8 cellular contexts compared by ENCODE assay signal in the genomic region with DNA sequence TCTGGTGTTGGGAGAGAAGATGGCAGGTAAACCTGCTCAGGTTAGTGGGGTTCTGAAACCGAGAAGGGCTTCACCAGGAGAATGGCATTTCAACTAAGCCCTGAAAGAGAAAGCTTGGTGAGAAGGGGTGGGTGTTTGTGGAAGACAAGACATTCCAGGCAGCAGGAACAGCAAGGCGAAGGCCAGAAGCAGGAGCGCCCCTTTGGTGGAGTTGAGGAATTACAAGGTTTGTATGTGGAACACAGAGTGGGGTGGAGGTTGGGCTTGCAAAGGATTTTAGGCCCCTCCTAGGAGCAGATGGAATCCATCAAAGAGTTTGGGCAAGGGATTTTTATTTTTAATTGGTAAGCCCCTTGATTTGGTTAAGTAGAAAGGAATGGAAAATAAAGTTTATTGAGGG. TPM values are rescaled to one million over a fixed set of nuclear protein-coding genes. Genes with fewer than 3 reads are reported as not detected.
DNase-seq lines count a peak whose midpoint lies in the region; ATAC-seq and TF ChIP-seq lines count a peak whose summit lies in the region.

No MANE protein-coding gene starts in this region.

- no peaks in the 10 kb centered on the region for H3K79me2 ChIP-seq in H9 (ENCODE audit: insufficient read depth, low read length)

- H3K36me3 ChIP-seq in gastrocnemius medialis = no peaks in the 10 kb centered on the region

- H3K9me3 Mint-ChIP-seq in H9 = no peaks in the 10 kb centered on the region

- peak; percentile 61 for DNase-seq in AG20443 (ENCODE audit: low spot score)
- peak; percentile 85 for DNase-seq in H9
- peak; percentile 82 for DNase-seq in SK-MEL-5 (ENCODE audit: low read depth, low spot score)
- peak; percentile 86 for DNase-seq in islet precursor cell
- DNase-seq in activated CD8-positive, alpha-beta memory T cell treated with anti-CD3 and anti-CD28 coated beads, Interleukin-2, amount 50 U/mL, for 4 hours = no peak
- no peak for DNase-seq in gastrocnemius medialis

- no peak overlapping the region for H3K56ac ChIP-seq in H9 (ENCODE audit: insufficient read length, low read depth, low read length)

- H3K27me3 Mint-ChIP-seq in H9 (ENCODE audit: low read depth) = no peaks in the 10 kb centered on the region

- no peak overlapping the region for H2BK20ac ChIP-seq in H9 (ENCODE audit: low read depth, low read length, poor library complexity, severe bottlenecking)

- no peak overlapping the region for H2BK12ac ChIP-seq in H9 (ENCODE audit: insufficient read length, low read depth, low read length)

- H3K79me1 ChIP-seq in H9 (ENCODE audit: insufficient read depth, low read depth, low read length, poor library complexity, severe bottlenecking) = peaks cover 3% of the 10 kb centered on the region

- H2BK5ac ChIP-seq in H9 (ENCODE audit: insufficient read length, low read length) = no peak overlapping the region

- in situ Hi-C loops in SK-MEL-5 (cut with HindIII; ENCODE audit: low pct_unique_long_range_greater_than_20kb, low sequenced_read_pairs) (no loop called here), gastrocnemius medialis (cut with MboI; ENCODE audit: low sequenced_read_pairs in 4 of 4) (no loop called here)

- H3K4me1 ChIP-seq in H9 (ENCODE audit: insufficient read depth, low read length) = no peaks in the 10 kb centered on the region
- peaks cover 6% of the 10 kb centered on the region in 2 donors for H3K4me1 ChIP-seq in gastrocnemius medialis

- ATAC-seq in HG03139 (IDR thresholded peaks at IDR 0.05; ENCODE audit: unreplicated experiment) = no peak
- no peak for ATAC-seq in HG03521 (IDR thresholded peaks at IDR 0.05; ENCODE audit: unreplicated experiment)
- no peak for ATAC-seq in gastrocnemius medialis

- no peak overlapping the region for H3K4ac ChIP-seq in H9 (ENCODE audit: low read depth, low read length)

- no peaks in the 10 kb centered on the region for H4K20me1 ChIP-seq in H9 (ENCODE audit: control insufficient read depth, insufficient read depth, insufficient read length)

- H3K4me2 ChIP-seq in H9 (ENCODE audit: insufficient read depth, insufficient read length, low read length) = no peak overlapping the region

- H3K23ac ChIP-seq in H9 (ENCODE audit: insufficient read length, low read depth, low read length) = no peak overlapping the region

- no peak overlapping the region for H3K9ac ChIP-seq in H9 (ENCODE audit: extremely low read depth, insufficient read length, low read length)

- TF ChIP-seq POLR2A in gastrocnemius medialis (IDR thresholded peaks at IDR 0.05) = no peak

- no peak overlapping the region for H4K8ac ChIP-seq in H9 (replicated peaks; ENCODE audit: insufficient read length, low read depth, low read length)

- peaks cover 11 to 12% of the 10 kb centered on the region in 2 experiments for H3K4me1 Mint-ChIP-seq in H9

- H3K36me3 Mint-ChIP-seq in H9 (ENCODE audit: insufficient read depth in 1 of 3, low read depth in 3 of 3) = no peaks in the 10 kb centered on the region; a peak in 2 of 7 replicates

- no peak overlapping the region for H3K4me3 Mint-ChIP-seq in H9

- H4K91ac ChIP-seq in H9 (ENCODE audit: insufficient read length, low read depth, low read length) = no peak overlapping the region

- no peak overlapping the region for H3K27ac Mint-ChIP-seq in H9

- no peak overlapping the region for H4K5ac ChIP-seq in H9 (ENCODE audit: insufficient read length, low read depth, low read length)

- H3T11ph ChIP-seq in H9 (ENCODE audit: low read length) = no peak overlapping the region

- H2BK15ac ChIP-seq in H9 (ENCODE audit: low read depth, low read length) = no peak overlapping the region

- no peak overlapping the region for H3K18ac ChIP-seq in H9 (ENCODE audit: insufficient read length, low read depth, low read length)

- H3K23me2 ChIP-seq in H9 (ENCODE audit: insufficient read length, low read depth, low read length, poor library complexity, severe bottlenecking) = no peaks in the 10 kb centered on the region

- H3K14ac ChIP-seq in H9 (ENCODE audit: insufficient read depth, low read length) = no peak overlapping the region

- no peak overlapping the region for H2AFZ ChIP-seq in H9 (ENCODE audit: low read length)

- H3K27ac ChIP-seq in H9 (ENCODE audit: insufficient read length, low read depth, low read length) (no peak overlapping the region), gastrocnemius medialis (peak overlapping the region in 2 of 4 donors; percentile 60 to 67)

- H2BK120ac ChIP-seq in H9 (ENCODE audit: low read depth, low read length, poor library complexity, severe bottlenecking) = no peak overlapping the region

- H3K27me3 ChIP-seq in H9 (ENCODE audit: insufficient read depth, low read length) (no peaks in the 10 kb centered on the region), gastrocnemius medialis (no peaks in the 10 kb centered on the region)

- H3K9me3 ChIP-seq in H9 (ENCODE audit: control insufficient read depth, low read depth, low read length) (no peaks in the 10 kb centered on the region), gastrocnemius medialis (no peaks in the 10 kb centered on the region)

- no peak overlapping the region for H2AK5ac ChIP-seq in H9 (ENCODE audit: insufficient read length, low read length)

- peak; percentile 84 for TF ChIP-seq CTCF in H9 (conservative IDR thresholded peaks at IDR 0.05)
- TF ChIP-seq CTCF in gastrocnemius medialis (IDR thresholded peaks at IDR 0.05 in 4 of 5, conservative IDR thresholded peaks at IDR 0.05 in 1 of 5) = peak in 1 of 5 experiments; percentile 15

- H3K4me3 ChIP-seq in gastrocnemius medialis = no peak overlapping the region

- intact Hi-C loops in gastrocnemius medialis (cut with DNase I; ENCODE audit: low total_unique reads) = no loop called here

- WGBS in H9 (ENCODE audit: extremely low coverage, insufficient read length, low lambda C conversion rate) = no CpG with 5 or more reads among the region's 3 CpGs

RNA-seq across cellular contexts. Expression of gene ELOA, which starts 24.8 kb away (rescaled TPM):
- total RNA-seq in H9 (2021) = 66.2 and 69.0 TPM in 2 replicates
- 48.0 and 53.4 TPM in 2 replicates for total RNA-seq in SK-MEL-5 (2014; rRNA removed; shearing (Covaris generic))
- polyA plus RNA-seq in SK-MEL-5 (2015; cell fraction: cytosol; rRNA removed) = 44.7 and 57.7 TPM in 2 replicates
- polyA plus RNA-seq in SK-MEL-5 (2015; cell fraction: nucleus; rRNA removed) = 23.8 and 25.4 TPM in 2 replicates
- total RNA-seq in gastrocnemius medialis = 10 to 100 TPM; 44.7 to 73.0 (median 59.0) TPM

RNA-seq across cellular contexts. Expression of gene RPL11, which starts 26.9 kb away (rescaled TPM):
- 1,617 and 1,618 TPM in 2 replicates for total RNA-seq in H9 (2021)
- total RNA-seq in SK-MEL-5 (2014; rRNA removed; shearing (Covaris generic)) = 1,891 and 1,988 TPM in 2 replicates
- polyA plus RNA-seq in SK-MEL-5 (2015; cell fraction: cytosol; rRNA removed) = 1,156 and 1,453 TPM in 2 replicates
- 317 and 370 TPM in 2 replicates for polyA plus RNA-seq in SK-MEL-5 (2015; cell fraction: nucleus; rRNA removed)
- 100 to 1,000 TPM; 302 to 593 (median 504) TPM for total RNA-seq in gastrocnemius medialis

RNA-seq across cellular contexts. Expression of gene PITHD1, which starts 59.7 kb away (rescaled TPM):
- total RNA-seq in H9 (2021) = 91.2 and 92.0 TPM in 2 replicates
- total RNA-seq in SK-MEL-5 (2014; rRNA removed; shearing (Covaris generic)) = 36.1 and 36.5 TPM in 2 replicates
- polyA plus RNA-seq in SK-MEL-5 (2015; cell fraction: cytosol; rRNA removed) = 28.9 and 31.2 TPM in 2 replicates
- polyA plus RNA-seq in SK-MEL-5 (2015; cell fraction: nucleus; rRNA removed) = 23.6 and 33.4 TPM in 2 replicates
- total RNA-seq in gastrocnemius medialis = 100 to 1,000 TPM in 1 of 4 donors, 10 to 100 TPM in 3; 79.9 to 104 (median 90.3) TPM

Comparison
In these comparisons a context has a peak if more than half of its experiments do, and no peak if none do; other contexts are left out.
1. DNase-seq: peak in AG20443 (single experiment), H9 (single experiment), SK-MEL-5 (single experiment) and islet precursor cell (single experiment); none in activated CD8-positive, alpha-beta memory T cell treated with anti-CD3 and anti-CD28 coated beads, Interleukin-2, amount 50 U/mL, for 4 hours (single experiment) and gastrocnemius medialis (0 of 2).